ENCODE assay signal across 14 cellular contexts in the genomic region with DNA sequence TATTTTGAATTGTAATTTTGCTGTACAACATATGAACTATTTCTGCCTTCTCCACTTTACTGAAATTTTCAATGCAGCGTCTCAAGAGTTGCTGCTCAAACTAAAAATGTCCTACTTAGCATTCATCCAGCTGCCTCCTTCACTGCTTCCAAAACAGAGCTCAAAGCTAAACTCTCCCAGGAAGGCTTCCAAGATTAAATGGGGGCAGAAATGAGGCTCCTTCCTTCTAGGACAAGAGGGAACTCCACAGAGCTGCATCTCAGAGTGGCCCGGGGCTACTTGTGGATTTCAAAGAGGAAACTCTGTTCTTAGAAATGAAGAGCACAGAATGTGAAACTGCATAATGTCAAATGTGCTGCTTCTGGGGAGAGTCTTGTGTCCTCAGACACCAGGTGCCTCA.
"Had no signal": no experiment of that assay in that cellular context is flagged by ENCODE, and none has a peak within 500 bp of the region (broad histone marks: within the 10 kb centered on the region; RNA-seq: fewer than 3 reads in every experiment).

No MANE protein-coding gene starts in this region.

- H3K27ac ChIP-seq: heart right ventricle, left ventricle myocardium inferior, lower lobe of right lung, pancreas, prostate gland, right lobe of liver, testis, tibial nerve had no signal

- H3K27me3 ChIP-seq: heart right ventricle, pancreas, right lobe of liver, testis, tibial nerve had no signal

- H3K4me1 ChIP-seq: heart right ventricle, left ventricle myocardium inferior, lower lobe of right lung, pancreas, prostate gland, right lobe of liver, testis, tibial nerve had no signal

- H3K36me3 ChIP-seq: heart right ventricle, left ventricle myocardium inferior, lower lobe of right lung, pancreas, prostate gland, right lobe of liver, tibial nerve had no signal

- H3K9me3 ChIP-seq: lower lobe of right lung, mucosa of descending colon, pancreas, prostate gland, right lobe of liver, testis had no signal

- DNase-seq: erythroblast; heart right ventricle; left ventricle myocardium inferior; lower lobe of right lung; mesendoderm; mucosa of descending colon; naive thymus-derived CD8-positive, alpha-beta T cell; pancreas; right lobe of liver; stimulated activated CD4-positive, alpha-beta T cell treated with anti-CD3 and anti-CD28 coated beads, Interleukin-4, amount 100 ng/mL, for 1 hour; testis had no signal

- H3K4me3 ChIP-seq: heart right ventricle, left ventricle myocardium inferior, lower lobe of right lung, mucosa of descending colon, pancreas, prostate gland, right lobe of liver, testis, tibial nerve had no signal

- ATAC-seq: heart right ventricle; lower lobe of right lung; mucosa of descending colon; naive thymus-derived CD8-positive, alpha-beta T cell; pancreas; right lobe of liver; stimulated activated memory B cell treated with anti-CD40 and anti-IgM and Interleukin-4, amounts not matched to agents 10 μg/mL and 1 μg/mL and 100 μg/mL, for 72 hours had no signal
